Comparison of ENCODE assay signal across 8 cellular contexts in the genomic region with DNA sequence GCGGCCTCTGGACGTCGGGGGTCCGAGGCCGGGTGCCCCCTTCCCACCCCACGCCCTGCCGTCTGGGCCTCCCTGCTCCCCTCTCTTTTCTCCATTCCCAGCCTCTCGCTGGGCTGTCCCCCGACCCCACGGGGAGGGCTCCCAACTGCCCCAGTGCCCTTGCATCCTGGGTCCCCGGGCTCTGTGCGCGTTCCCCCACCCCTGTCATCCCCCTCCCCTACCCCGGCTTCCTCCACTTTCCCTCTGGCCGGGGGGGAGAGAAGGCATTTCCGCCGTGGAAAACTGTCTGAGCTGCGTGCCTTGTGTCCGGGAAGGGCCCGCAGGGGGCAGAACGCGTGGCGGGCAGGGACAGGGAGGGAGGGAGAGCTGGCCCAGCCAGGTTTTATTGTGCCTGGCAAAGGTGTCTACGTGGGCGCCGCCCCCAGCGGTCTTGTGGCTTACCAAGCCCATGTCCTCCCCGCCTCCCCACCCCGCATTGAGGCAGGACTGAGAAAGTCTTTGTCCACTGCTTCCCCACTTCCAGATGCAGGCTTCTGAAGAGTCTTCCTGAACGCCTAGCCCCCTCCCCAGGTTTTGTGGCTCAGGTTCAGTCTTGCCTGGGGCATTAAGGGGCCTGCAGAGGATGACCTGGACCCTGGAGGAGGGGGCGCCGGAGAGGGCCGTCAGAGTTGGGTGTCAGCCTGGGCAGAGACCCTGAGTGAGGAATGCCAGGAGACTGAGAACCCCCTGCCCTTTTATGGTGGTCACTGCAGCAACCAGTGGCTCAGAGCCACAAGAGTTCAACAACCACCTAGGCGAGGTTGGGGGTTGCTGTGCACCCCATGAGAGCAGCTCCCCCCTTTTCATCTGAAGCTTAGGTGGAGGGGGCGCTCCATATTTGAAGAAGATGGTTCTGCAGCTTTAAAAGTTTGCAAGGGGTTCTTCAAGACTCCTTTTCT. TPM values are rescaled to one million over a fixed set of nuclear protein-coding genes. Genes with fewer than 3 reads are reported as not detected.
A peak's percentile ranks its signal among the peaks of the same experiment; 100 is the strongest.
DNase-seq lines count a peak whose midpoint lies in the region; ATAC-seq, FAIRE-seq and TF ChIP-seq lines count a peak whose summit lies in the region.

No MANE protein-coding gene starts in this region.

- intact Hi-C loops in dendritic cell treated with granulocyte-macrophage colony-stimulating factor and Interleukin-4, amounts not matched to agents 40 ng/mL and 50 ng/mL, for 4 days (cut with micrococcal nuclease) = no loop called here
- intact Hi-C loops in mucosa of descending colon (cut with DNase I, micrococcal nuclease) = no loop called here

- H3K9me3 Mint-ChIP-seq in dendritic cell treated with granulocyte-macrophage colony-stimulating factor and Interleukin-4, amounts not matched to agents 40 ng/mL and 50 ng/mL, for 4 days = no peaks in the 10 kb centered on the region

- DNase-seq in DMS53 (lab: John Stamatoyannopoulos, UW) = peak; percentile 26
- DNase-seq in DMS53 treated with DMSO at 0.1 percent for 48 hours (lab: John Stamatoyannopoulos, UW; ENCODE audit: unreplicated experiment) = no peak
- no peak for DNase-seq in RWPE1 (ENCODE audit: low spot score)
- peak; percentile 93 to 94 (median 93) for DNase-seq in mucosa of descending colon
- peak; percentile 60 for DNase-seq in urothelium cell line (ENCODE audit: low spot score)
- no peak for DNase-seq in NCI-H1436 treated with DMSO at 0.1 percent for 48 hours (lab: John Stamatoyannopoulos, UW)
- no peak for DNase-seq in A172 (ENCODE audit: low spot score)

- H3K4me3 ChIP-seq in mucosa of descending colon = peak overlapping the region; percentile 100

- peak overlapping the region; percentile 73 for H3K4me3 Mint-ChIP-seq in dendritic cell treated with granulocyte-macrophage colony-stimulating factor and Interleukin-4, amounts not matched to agents 40 ng/mL and 50 ng/mL, for 4 days

- POLR2A ChIA-PET in RWPE1 (lab: Yijun Ruan, JAX; ENCODE audit: low non-redundant PET) = no interaction called here

- ATAC-seq in mucosa of descending colon = peak; percentile 73

- CTCF ChIA-PET in RWPE1 (lab: Yijun Ruan, JAX) = interaction anchor here (0.6 to 0.9 kb wide), 3 partner anchors 11 to 66 kb away, joined by 3 to 4 read pairs (median 3); no protein-coding TSS in a partner anchor

- FAIRE-seq in urothelium cell line (lab: Jason Lieb, UNC) = no peak

- no peaks in the 10 kb centered on the region for H3K9me3 ChIP-seq in mucosa of descending colon

- no peak for TF ChIP-seq CTCF in RWPE1 (conservative IDR thresholded peaks at IDR 0.05; ENCODE audit: low read depth)
- TF ChIP-seq CTCF in mucosa of descending colon (IDR thresholded peaks at IDR 0.05) = peak; percentile 35

- peaks cover 81% of the 10 kb centered on the region for H3K27me3 Mint-ChIP-seq in dendritic cell treated with granulocyte-macrophage colony-stimulating factor and Interleukin-4, amounts not matched to agents 40 ng/mL and 50 ng/mL, for 4 days

- H3K27ac Mint-ChIP-seq in dendritic cell treated with granulocyte-macrophage colony-stimulating factor and Interleukin-4, amounts not matched to agents 40 ng/mL and 50 ng/mL, for 4 days = no peak overlapping the region

- H3K36me3 ChIP-seq in mucosa of descending colon (ENCODE audit: low read depth) = no peaks in the 10 kb centered on the region

- H3K4me1 Mint-ChIP-seq in dendritic cell treated with granulocyte-macrophage colony-stimulating factor and Interleukin-4, amounts not matched to agents 40 ng/mL and 50 ng/mL, for 4 days (ENCODE audit: low read depth) = peaks cover 53% of the 10 kb centered on the region

- H3K36me3 Mint-ChIP-seq in dendritic cell treated with granulocyte-macrophage colony-stimulating factor and Interleukin-4, amounts not matched to agents 40 ng/mL and 50 ng/mL, for 4 days (ENCODE audit: low read depth) = peaks cover 6% of the 10 kb centered on the region

- H3K27ac ChIP-seq in RWPE1 = peak overlapping the region; percentile 46

- H3K4me1 ChIP-seq in mucosa of descending colon (ENCODE audit: low read depth) = peaks cover 53% of the 10 kb centered on the region

RNA-seq across cellular contexts. Expression of a gene that starts 1.3 kb away (rescaled TPM):
- 1,000 to 10,000 TPM; 1,048 to 2,192 (median 2,113) TPM for total RNA-seq in mucosa of descending colon
- 52.0 and 53.4 TPM in 2 replicates for total RNA-seq in A172 (2014; rRNA removed; shearing (Covaris generic))

RNA-seq across cellular contexts. Expression of a gene that starts 59.0 kb away (rescaled TPM):
- 1 to 10 TPM in 2 of 3 donors, under 1 TPM in 1; 0.99 to 1.1 (median 1.1) TPM for total RNA-seq in mucosa of descending colon
- 0.24 TPM in 1 of 2 replicates, not detected in the other for total RNA-seq in A172 (2014; rRNA removed; shearing (Covaris generic))

Comparison
In these comparisons a context has a peak if more than half of its experiments do, and no peak if none do; other contexts are left out.
1. DNase-seq: peak in DMS53 (single experiment), mucosa of descending colon (3 of 3) and urothelium cell line (single experiment); none in DMS53 treated with DMSO at 0.1 percent for 48 hours (single experiment), RWPE1 (single experiment), NCI-H1436 treated with DMSO at 0.1 percent for 48 hours (single experiment) and A172 (single experiment).
2. RNA of a gene that starts 1.3 kb away (total RNA-seq): 1,048 to 2,192 TPM in mucosa of descending colon; 52.0 to 53.4 TPM in A172; every median in the first group is over 10 times any median in the second.